In genomic region chr1:209435654-209436566, GRCh38 we compare ENCODE assay signal across 8 cellular contexts.
DNase-seq lines count a peak whose midpoint lies in the region; ATAC-seq and TF ChIP-seq lines count a peak whose summit lies in the region.

No MANE protein-coding gene starts in this region.

- H3K9me3 Mint-ChIP-seq in naive thymus-derived CD8-positive, alpha-beta T cell, result peaks cover 0 to 14% (median 4%) of the 10 kb centered on the region in 9 donors

- peaks cover 0 to 1% (median 0%) of the 10 kb centered on the region in 4 donors for H3K4me1 Mint-ChIP-seq in naive thymus-derived CD8-positive, alpha-beta T cell

- no peaks in the 10 kb centered on the region for H3K27me3 ChIP-seq in adrenal gland
- H3K27me3 ChIP-seq in skeletal muscle satellite cell (ENCODE audit: control insufficient read depth, insufficient read depth, low read length), result no peaks in the 10 kb centered on the region

- H3K36me3 ChIP-seq in adrenal gland (replicated peaks in 1 of 2) (no peaks in the 10 kb centered on the region), skeletal muscle satellite cell (ENCODE audit: insufficient read depth, low read length) (no peaks in the 10 kb centered on the region)

- TF ChIP-seq POLR2A in adrenal gland (IDR thresholded peaks at IDR 0.05), result no peak

- H3K36me3 Mint-ChIP-seq in naive thymus-derived CD8-positive, alpha-beta T cell, result peaks cover 0 to 6% (median 0%) of the 10 kb centered on the region in 3 donors

- H3K9ac ChIP-seq in skeletal muscle satellite cell (ENCODE audit: low read depth, low read length), result peak overlapping the region; percentile 1

- H3K9me3 ChIP-seq in adrenal gland (replicated peaks in 1 of 3), result no peaks in the 10 kb centered on the region
- H3K9me3 ChIP-seq in skeletal muscle satellite cell (replicated peaks; ENCODE audit: low read length), result no peaks in the 10 kb centered on the region

- no peak overlapping the region for H3K4me2 ChIP-seq in skeletal muscle satellite cell (ENCODE audit: low read length)

- H3K4me3 ChIP-seq in adrenal gland (no peak overlapping the region), skeletal muscle satellite cell (ENCODE audit: low read length) (no peak overlapping the region)

- H3K4me1 ChIP-seq in adrenal gland (replicated peaks in 1 of 2) (no peaks in the 10 kb centered on the region), skeletal muscle satellite cell (ENCODE audit: control insufficient read depth, insufficient read depth, low read length) (peaks cover 25% of the 10 kb centered on the region)

- peak; percentile 31 to 71 (median 62) for TF ChIP-seq CTCF in adrenal gland (IDR thresholded peaks at IDR 0.05)

- intact Hi-C loops in adrenal gland (cut with DNase I), result no loop called here

- peak; percentile 80 for ATAC-seq in GM21360 (IDR thresholded peaks at IDR 0.05; ENCODE audit: unreplicated experiment)
- no peak for ATAC-seq in naive thymus-derived CD8-positive, alpha-beta T cell

- H3K4me3 Mint-ChIP-seq in naive thymus-derived CD8-positive, alpha-beta T cell, result no peak overlapping the region

- DNase-seq in DMS79 (lab: John Stamatoyannopoulos, UW) (peak; percentile 71), HK-2 (ENCODE audit: unreplicated experiment) (peak; percentile 98), NOMO-1 treated with DMSO at 0.1 percent for 48 hours (lab: John Stamatoyannopoulos, UW; ENCODE audit: unreplicated experiment) (peak; percentile 23), adrenal gland (peak; percentile 32 to 92 (median 60)), hepatic stellate cell (ENCODE audit: low spot score) (peak; percentile 79)
- no peak for DNase-seq in naive thymus-derived CD8-positive, alpha-beta T cell

- 28 to 37% (median 33%) methylated on average over 6 of the region's 6 CpGs for whole genome bisulfite sequencing in adrenal gland, 4 donors

- no peak overlapping the region for H3K27ac ChIP-seq in adrenal gland

- peaks cover 9 to 25% (median 16%) of the 10 kb centered on the region in 5 donors for H3K27me3 Mint-ChIP-seq in naive thymus-derived CD8-positive, alpha-beta T cell

- H3K27ac Mint-ChIP-seq in naive thymus-derived CD8-positive, alpha-beta T cell, result no peak overlapping the region

- POLR2A ChIA-PET in naive thymus-derived CD8-positive, alpha-beta T cell (lab: Charles Lee), result no interaction called here

Comparison
In these comparisons a context has a peak if more than half of its experiments do, and no peak if none do; other contexts are left out.
1. DNase-seq: peak in DMS79 (single experiment), HK-2 (single experiment), NOMO-1 treated with DMSO at 0.1 percent for 48 hours (single experiment), adrenal gland (7 of 7) and hepatic stellate cell (single experiment); none in naive thymus-derived CD8-positive, alpha-beta T cell (0 of 10).